Comparison of ENCODE assay signal across 20 cellular contexts in the genomic region with DNA sequence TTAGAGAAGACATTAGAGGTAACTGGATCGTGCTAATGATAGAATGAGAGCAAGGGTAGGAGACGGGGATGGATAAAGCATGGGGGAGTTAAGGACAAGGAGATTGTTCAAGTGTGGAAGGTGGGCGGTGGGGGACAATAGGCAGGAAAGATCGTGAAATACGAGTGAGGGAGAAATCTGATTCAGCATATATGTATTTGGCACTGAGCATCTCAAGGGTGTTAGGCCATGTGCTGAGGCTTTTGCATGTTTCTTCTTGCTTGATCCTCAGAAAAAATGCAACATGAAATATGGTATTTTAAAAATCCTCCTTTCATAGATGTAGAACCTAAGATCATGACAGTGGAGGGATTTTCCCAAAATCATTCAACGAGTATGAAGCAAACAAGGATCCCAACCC.
"Had no signal": no experiment of that assay in that cellular context is flagged by ENCODE, and none has a peak within 500 bp of the region (broad histone marks: within the 10 kb centered on the region; RNA-seq: fewer than 3 reads in every experiment).

No MANE protein-coding gene starts in this region.

- DNase-seq: dermis blood vessel endothelial cell; effector memory CD4-positive, alpha-beta T cell; esophagus squamous epithelium; heart left ventricle; kidney; left lung; mesendoderm; midbrain; naive thymus-derived CD4-positive, alpha-beta T cell; right lobe of liver; small intestine; stimulated activated CD4-positive, alpha-beta T cell treated with anti-CD3 and anti-CD28 coated beads, Interleukin-15, amount 100 ng/mL, for 24 hours; stimulated activated CD4-positive, alpha-beta T cell treated with anti-CD3 and anti-CD28 coated beads, Interleukin-2, amount 100 ng/mL, for 48 hours; stimulated activated CD8-positive, alpha-beta memory T cell treated with anti-CD3 and anti-CD28 coated beads, Interleukin-4, amount 100 ng/mL, for 48 hours; stimulated activated naive CD4-positive, alpha-beta T cell; stimulated activated naive CD8-positive, alpha-beta T cell treated with anti-CD3 and anti-CD28 coated beads, Interleukin-15, amount 100 ng/mL, for 72 hours; thyroid gland had no signal

- H3K27ac Mint-ChIP-seq: nephron, neural progenitor cell, progenitor cell of endocrine pancreas had no signal

- H3K9me3 Mint-ChIP-seq: nephron, neural progenitor cell had no signal

- H3K4me3 Mint-ChIP-seq: naive thymus-derived CD4-positive, alpha-beta T cell; nephron; neural progenitor cell; stimulated activated naive CD8-positive, alpha-beta T cell treated with anti-CD3 and anti-CD28 coated beads, Interleukin-15, amount 100 ng/mL, for 72 hours had no signal

- H3K27me3 Mint-ChIP-seq: naive thymus-derived CD4-positive, alpha-beta T cell; progenitor cell of endocrine pancreas; stimulated activated naive CD8-positive, alpha-beta T cell treated with anti-CD3 and anti-CD28 coated beads, Interleukin-15, amount 100 ng/mL, for 72 hours had no signal

- H3K4me1 Mint-ChIP-seq: naive thymus-derived CD4-positive, alpha-beta T cell; nephron; neural progenitor cell; stimulated activated naive CD8-positive, alpha-beta T cell treated with anti-CD3 and anti-CD28 coated beads, Interleukin-15, amount 100 ng/mL, for 72 hours had no signal

- ATAC-seq: heart left ventricle; left lung; naive thymus-derived CD4-positive, alpha-beta T cell; right lobe of liver; stimulated activated naive CD8-positive, alpha-beta T cell treated with anti-CD3 and anti-CD28 coated beads, Interleukin-15, amount 100 ng/mL, for 72 hours had no signal
